Comparison of ENCODE assay signal across 14 cellular contexts in genomic region chr3:188663839-188664238, GRCh38.
A peak's percentile ranks its signal among the peaks of the same experiment; 100 is the strongest.
DNase-seq lines count a peak whose midpoint lies in the region; ATAC-seq and TF ChIP-seq lines count a peak whose summit lies in the region.
"Had no signal": no experiment of that assay in that cellular context is flagged by ENCODE, and none has a peak within 500 bp of the region (broad histone marks: within the 10 kb centered on the region; RNA-seq: fewer than 3 reads in every experiment).

No MANE protein-coding gene starts in this region.

- H3K9me3 Mint-ChIP-seq in natural killer cell = no peaks in the 10 kb centered on the region
- H3K9me3 Mint-ChIP-seq in natural killer cell treated with Interleukin-12 subunit alpha and Interleukin-12 subunit beta and Interleukin-15 and Interleukin-18, amount 100 ng/mL, for 72 hours = no peaks in the 10 kb centered on the region

- no peaks in the 10 kb centered on the region for H3K4me1 ChIP-seq in mucosa of descending colon (ENCODE audit: low read depth)
- H3K4me1 ChIP-seq: BE2C had no signal

- peak overlapping the region; percentile 25 to 75 for H3K27ac Mint-ChIP-seq in natural killer cell
- H3K27ac Mint-ChIP-seq in natural killer cell treated with Interleukin-12 subunit alpha and Interleukin-12 subunit beta and Interleukin-15 and Interleukin-18, amount 100 ng/mL, for 72 hours = peak overlapping the region in 1 of 2 donors; percentile 22
- H3K27ac Mint-ChIP-seq: CD4-positive, CD25-positive, alpha-beta regulatory T cell had no signal

- no peaks in the 10 kb centered on the region for H3K27me3 Mint-ChIP-seq in natural killer cell (ENCODE audit: low read depth in 2 of 2)
- H3K27me3 Mint-ChIP-seq in natural killer cell treated with Interleukin-12 subunit alpha and Interleukin-12 subunit beta and Interleukin-15 and Interleukin-18, amount 100 ng/mL, for 72 hours = no peaks in the 10 kb centered on the region
- H3K27me3 Mint-ChIP-seq: CD4-positive, CD25-positive, alpha-beta regulatory T cell had no signal

- H3K4me3 ChIP-seq in mucosa of descending colon = no peak overlapping the region
- H3K4me3 ChIP-seq: GM23248 had no signal

- no peak overlapping the region for H3K4me3 Mint-ChIP-seq in natural killer cell
- no peak overlapping the region for H3K4me3 Mint-ChIP-seq in natural killer cell treated with Interleukin-12 subunit alpha and Interleukin-12 subunit beta and Interleukin-15 and Interleukin-18, amount 100 ng/mL, for 72 hours
- H3K4me3 Mint-ChIP-seq: CD4-positive, CD25-positive, alpha-beta regulatory T cell; CD8-positive, alpha-beta memory T cell had no signal

- H3K4me1 Mint-ChIP-seq in natural killer cell = peaks cover 21 to 25% of the 10 kb centered on the region in 2 donors
- peaks cover 13 to 21% of the 10 kb centered on the region in 2 donors for H3K4me1 Mint-ChIP-seq in natural killer cell treated with Interleukin-12 subunit alpha and Interleukin-12 subunit beta and Interleukin-15 and Interleukin-18, amount 100 ng/mL, for 72 hours (ENCODE audit: low read depth in 2 of 2)

- intact Hi-C loops in natural killer cell (cut with micrococcal nuclease) (no loop called here), mucosa of descending colon (cut with DNase I, micrococcal nuclease) (no loop called here)

- ATAC-seq in natural killer cell (peak in 1 of 3 donors; percentile 48), mucosa of descending colon (no peak), GM18502 (IDR thresholded peaks at IDR 0.05; ENCODE audit: poor library complexity, unreplicated experiment) (no peak)
- ATAC-seq in natural killer cell treated with Interleukin-12 subunit alpha and Interleukin-12 subunit beta and Interleukin-15 and Interleukin-18, amount 100 ng/mL, for 72 hours = no peak

- H3K36me3 Mint-ChIP-seq in natural killer cell = no peaks in the 10 kb centered on the region
- H3K36me3 Mint-ChIP-seq in natural killer cell treated with Interleukin-12 subunit alpha and Interleukin-12 subunit beta and Interleukin-15 and Interleukin-18, amount 100 ng/mL, for 72 hours = peaks cover 2% of the 10 kb centered on the region

- H3K9me3 ChIP-seq in mucosa of descending colon = no peaks in the 10 kb centered on the region
- H3K9me3 ChIP-seq: BE2C, Caco-2 had no signal

- no peaks in the 10 kb centered on the region for H3K36me3 ChIP-seq in mucosa of descending colon (ENCODE audit: low read depth)
- H3K36me3 ChIP-seq: BE2C had no signal

- no peak for TF ChIP-seq CTCF in natural killer cell (IDR thresholded peaks at IDR 0.05)
- no peak for TF ChIP-seq CTCF in mucosa of descending colon (IDR thresholded peaks at IDR 0.05)

- DNase-seq in natural killer cell (no peak), NCI-H2107 (lab: John Stamatoyannopoulos, UW) (peak; percentile 49), myocyte (ENCODE audit: low read depth) (peak; percentile 55), mucosa of descending colon (no peak)
- DNase-seq in natural killer cell treated with Interleukin-12 subunit alpha and Interleukin-12 subunit beta and Interleukin-15 and Interleukin-18, amount 100 ng/mL, for 72 hours (ENCODE audit: low spot score) = no peak
- DNase-seq: ACHN; BE2C; C1 segment of cervical spinal cord; Caco-2; CD4-positive, CD25-positive, alpha-beta regulatory T cell; CD8-positive, alpha-beta memory T cell; GM23248; HCEC 1CT had no signal

Comparison
In these comparisons a context has a peak if more than half of its experiments do, and no peak if none do; other contexts are left out.
1. DNase-seq: peak in NCI-H2107 (single experiment) and myocyte (single experiment); none in natural killer cell (single experiment), natural killer cell treated with Interleukin-12 subunit alpha and Interleukin-12 subunit beta and Interleukin-15 and Interleukin-18, amount 100 ng/mL, for 72 hours (single experiment) and mucosa of descending colon (0 of 3).